ENCODE assay signal across 6 cellular contexts in genomic region chr1:156590326-156591180, GRCh38. TPM values are rescaled to one million over a fixed set of nuclear protein-coding genes. Genes with fewer than 3 reads are reported as not detected.
DNase-seq lines count a peak whose midpoint lies in the region; ATAC-seq and TF ChIP-seq lines count a peak whose summit lies in the region.

No MANE protein-coding gene starts in this region.

- peak overlapping the region; percentile 77 for H3K4me3 Mint-ChIP-seq in activated T-helper 2 cell treated with anti-CD3 and anti-CD28 coated beads, Interferon-gamma antibody, Interleukin-2, Interleukin-4, amounts not matched to agents 10 μg/mL and 5 μg/mL and 100 μg/mL, durations not matched to agents 14 hours and 24 hours and 36 hours (ENCODE audit: low read depth)
- peak overlapping the region; percentile 84 to 95 (median 90) for H3K4me3 Mint-ChIP-seq in nephron

- TF ChIP-seq CTCF in nephron (IDR thresholded peaks at IDR 0.05; ENCODE audit: unreplicated experiment in 3 of 3), result no peak

- peak overlapping the region; percentile 77 for H3K27ac Mint-ChIP-seq in activated T-helper 2 cell treated with anti-CD3 and anti-CD28 coated beads, Interferon-gamma antibody, Interleukin-2, Interleukin-4, amounts not matched to agents 10 μg/mL and 5 μg/mL and 100 μg/mL, durations not matched to agents 14 hours and 24 hours and 36 hours
- peak overlapping the region; percentile 87 to 96 (median 93) for H3K27ac Mint-ChIP-seq in nephron

- DNase-seq in H7, result no peak
- DNase-seq in activated T-helper 2 cell treated with anti-CD3 and anti-CD28 coated beads, Interferon-gamma antibody, Interleukin-2, Interleukin-4, amounts not matched to agents 10 μg/mL and 5 μg/mL and 100 μg/mL, durations not matched to agents 14 hours and 24 hours and 36 hours (ENCODE audit: low spot score), result no peak
- DNase-seq in NOMO-1 treated with dmso at 0.1 percent for 144 hours (lab: John Stamatoyannopoulos, UW; ENCODE audit: unreplicated experiment), result no peak

- no peaks in the 10 kb centered on the region for H3K9me3 Mint-ChIP-seq in activated T-helper 2 cell treated with anti-CD3 and anti-CD28 coated beads, Interferon-gamma antibody, Interleukin-2, Interleukin-4, amounts not matched to agents 10 μg/mL and 5 μg/mL and 100 μg/mL, durations not matched to agents 14 hours and 24 hours and 36 hours
- H3K9me3 Mint-ChIP-seq in nephron, result no peaks in the 10 kb centered on the region

- no peaks in the 10 kb centered on the region; the same call in 1 of the 2 replicates for H3K27me3 ChIP-seq in H7 (ENCODE audit: control insufficient read depth, insufficient read depth, low read length)

- no peaks in the 10 kb centered on the region for H3K27me3 Mint-ChIP-seq in activated T-helper 2 cell treated with anti-CD3 and anti-CD28 coated beads, Interferon-gamma antibody, Interleukin-2, Interleukin-4, amounts not matched to agents 10 μg/mL and 5 μg/mL and 100 μg/mL, durations not matched to agents 14 hours and 24 hours and 36 hours (ENCODE audit: low read depth)
- no peaks in the 10 kb centered on the region for H3K27me3 Mint-ChIP-seq in nephron (ENCODE audit: low read depth)

- intact Hi-C loops in activated T-helper 2 cell treated with anti-CD3 and anti-CD28 coated beads, Interferon-gamma antibody, Interleukin-2, Interleukin-4, amounts not matched to agents 10 μg/mL and 5 μg/mL and 100 μg/mL, durations not matched to agents 14 hours and 24 hours and 36 hours (cut with micrococcal nuclease), result loop anchor here (1.0 kb wide), 1 partner anchor 9 kb away; no protein-coding TSS in a partner anchor

- ATAC-seq in HG03095 (IDR thresholded peaks at IDR 0.05; ENCODE audit: unreplicated experiment) (no peak), HG03280 (IDR thresholded peaks at IDR 0.05; ENCODE audit: unreplicated experiment) (no peak)

- H3K36me3 ChIP-seq in H7 (replicated peaks; ENCODE audit: control insufficient read depth, insufficient read depth, low read length), result peaks cover 21% of the 10 kb centered on the region

- peaks cover 19% of the 10 kb centered on the region for H3K4me1 Mint-ChIP-seq in activated T-helper 2 cell treated with anti-CD3 and anti-CD28 coated beads, Interferon-gamma antibody, Interleukin-2, Interleukin-4, amounts not matched to agents 10 μg/mL and 5 μg/mL and 100 μg/mL, durations not matched to agents 14 hours and 24 hours and 36 hours (ENCODE audit: low read depth)
- H3K4me1 Mint-ChIP-seq in nephron, result peaks cover 12% of the 10 kb centered on the region

- peak overlapping the region; percentile 96; the same call in 1 of the 2 replicates for H3K4me3 ChIP-seq in H7 (ENCODE audit: insufficient read depth, low read depth, low read length)

- H3K36me3 Mint-ChIP-seq in activated T-helper 2 cell treated with anti-CD3 and anti-CD28 coated beads, Interferon-gamma antibody, Interleukin-2, Interleukin-4, amounts not matched to agents 10 μg/mL and 5 μg/mL and 100 μg/mL, durations not matched to agents 14 hours and 24 hours and 36 hours (ENCODE audit: low read depth), result peaks cover 21% of the 10 kb centered on the region
- H3K36me3 Mint-ChIP-seq in nephron (ENCODE audit: low read depth), result peaks cover 7% of the 10 kb centered on the region

RNA-seq across cellular contexts. Expression of gene NAXE, which starts 1.0 kb away (rescaled TPM):
- total RNA-seq in H7 (2014; rRNA removed; shearing (Covaris generic)), result 133 and 151 TPM in 2 replicates
- 76.1 and 78.8 TPM in 2 replicates for total RNA-seq in activated T-helper 2 cell treated with anti-CD3 and anti-CD28 coated beads, Interferon-gamma antibody, Interleukin-2, Interleukin-4, amounts not matched to agents 10 μg/mL and 5 μg/mL and 100 μg/mL, durations not matched to agents 14 hours and 24 hours and 36 hours

RNA-seq across cellular contexts. Expression of gene GPATCH4, which starts 10.7 kb away (rescaled TPM):
- 40.6 and 45.0 TPM in 2 replicates for total RNA-seq in H7 (2014; rRNA removed; shearing (Covaris generic))
- 73.7 and 80.4 TPM in 2 replicates for total RNA-seq in activated T-helper 2 cell treated with anti-CD3 and anti-CD28 coated beads, Interferon-gamma antibody, Interleukin-2, Interleukin-4, amounts not matched to agents 10 μg/mL and 5 μg/mL and 100 μg/mL, durations not matched to agents 14 hours and 24 hours and 36 hours

RNA-seq across cellular contexts. Expression of gene TTC24, which starts 11.0 kb away (rescaled TPM):
- total RNA-seq in H7 (2014; rRNA removed; shearing (Covaris generic)), result 0.52 TPM in 1 of 2 replicates, not detected in the other
- 3.8 and 4.5 TPM in 2 replicates for total RNA-seq in activated T-helper 2 cell treated with anti-CD3 and anti-CD28 coated beads, Interferon-gamma antibody, Interleukin-2, Interleukin-4, amounts not matched to agents 10 μg/mL and 5 μg/mL and 100 μg/mL, durations not matched to agents 14 hours and 24 hours and 36 hours

RNA-seq across cellular contexts. Expression of gene IQGAP3, which starts 18.2 kb away (rescaled TPM):
- 35.6 and 36.8 TPM in 2 replicates for total RNA-seq in H7 (2014; rRNA removed; shearing (Covaris generic))
- 16.1 and 16.8 TPM in 2 replicates for total RNA-seq in activated T-helper 2 cell treated with anti-CD3 and anti-CD28 coated beads, Interferon-gamma antibody, Interleukin-2, Interleukin-4, amounts not matched to agents 10 μg/mL and 5 μg/mL and 100 μg/mL, durations not matched to agents 14 hours and 24 hours and 36 hours

RNA-seq across cellular contexts. Expression of gene HAPLN2, which starts 28.7 kb away (rescaled TPM):
- 0.73 and 1.3 TPM in 2 replicates for total RNA-seq in H7 (2014; rRNA removed; shearing (Covaris generic))
- total RNA-seq in activated T-helper 2 cell treated with anti-CD3 and anti-CD28 coated beads, Interferon-gamma antibody, Interleukin-2, Interleukin-4, amounts not matched to agents 10 μg/mL and 5 μg/mL and 100 μg/mL, durations not matched to agents 14 hours and 24 hours and 36 hours, result not detected in 2 replicates
